31 cellular contexts compared by ENCODE assay signal in genomic region chr17:76086384-76086783, GRCh38. TPM values are rescaled to one million over a fixed set of nuclear protein-coding genes. Genes with fewer than 3 reads are reported as not detected.
DNase-seq lines count a peak whose midpoint lies in the region; ATAC-seq, FAIRE-seq and TF ChIP-seq lines count a peak whose summit lies in the region.
"Had no signal": no experiment of that assay in that cellular context is flagged by ENCODE, and none has a peak within 500 bp of the region (broad histone marks: within the 10 kb centered on the region; RNA-seq: fewer than 3 reads in every experiment).

No MANE protein-coding gene starts in this region.

- FAIRE-seq in kidney (lab: Jason Lieb, UNC), result no peak
- FAIRE-seq: H1, HepG2 had no signal

- peaks cover 5% of the 10 kb centered on the region for H3K4me1 Mint-ChIP-seq in stimulated activated effector memory CD8-positive, alpha-beta T cell treated with anti-CD3 and anti-CD28 coated beads, Interleukin-12 subunit alpha, Interleukin-12 subunit beta, amount 100 ng/mL, for 72 hours

- H3K4me1 ChIP-seq in kidney (ENCODE audit: control insufficient read depth in 1 of 2, insufficient read depth in 1 of 2, low read depth in 1 of 2, low read length in 2 of 2), result no peaks in the 10 kb centered on the region

- H3K4me3 Mint-ChIP-seq in stimulated activated effector memory CD8-positive, alpha-beta T cell treated with anti-CD3 and anti-CD28 coated beads, Interleukin-12 subunit alpha, Interleukin-12 subunit beta, amount 100 ng/mL, for 72 hours, result no peak overlapping the region
- H3K4me3 Mint-ChIP-seq: CD4-positive, alpha-beta T cell had no signal

- TF ChIP-seq CTCF in kidney (IDR thresholded peaks at IDR 0.05; ENCODE audit: borderline replicate concordance, extremely low read depth, insufficient read depth), result no peak

- intact Hi-C loops in kidney (cut with DNase I), result no loop called here

- H3K36me3 Mint-ChIP-seq in stimulated activated effector memory CD8-positive, alpha-beta T cell treated with anti-CD3 and anti-CD28 coated beads, Interleukin-12 subunit alpha, Interleukin-12 subunit beta, amount 100 ng/mL, for 72 hours, result peaks cover 48% of the 10 kb centered on the region

- H3K9me3 Mint-ChIP-seq in stimulated activated effector memory CD8-positive, alpha-beta T cell treated with anti-CD3 and anti-CD28 coated beads, Interleukin-12 subunit alpha, Interleukin-12 subunit beta, amount 100 ng/mL, for 72 hours, result no peaks in the 10 kb centered on the region
- H3K9me3 Mint-ChIP-seq: CD4-positive, alpha-beta T cell had no signal

- no peak overlapping the region for H3K9ac ChIP-seq in kidney (ENCODE audit: low read length in 2 of 2)
- H3K9ac ChIP-seq: BLaER1 treated with 17β-estradiol and CSF1 and Interleukin-3, amounts not matched to agents 10 nM and 100 nM had no signal

- DNase-seq in AG08396 (ENCODE audit: low spot score), result peak; percentile 3
- DNase-seq in GM19238 (ENCODE audit: insufficient read length, low spot score), result peak; percentile 0
- DNase-seq in kidney, result peak; percentile 51
- no peak for DNase-seq in stimulated activated effector memory CD8-positive, alpha-beta T cell treated with anti-CD3 and anti-CD28 coated beads, Interleukin-12 subunit alpha, Interleukin-12 subunit beta, amount 100 ng/mL, for 72 hours (ENCODE audit: low spot score in 2 of 2)
- DNase-seq in NCI-H82 treated with DMSO at 0.1 percent for 48 hours (lab: John Stamatoyannopoulos, UW; ENCODE audit: unreplicated experiment), result no peak
- no peak for DNase-seq in NCI-H526 (lab: John Stamatoyannopoulos, UW)
- DNase-seq: AML-193; CD4-positive, alpha-beta T cell; DMS53; Kasumi-1; MV-4-11; NCI-H1105; NCI-H1436 treated with DMSO at 0.1 percent for 48 hours; NCI-H1930; NCI-H446; NCI-H524 treated with DMSO at 0.1 percent for 48 hours; NCI-H82; PC-9; SHP77; SW 1271 had no signal

- H3K36me3 ChIP-seq in kidney (ENCODE audit: control insufficient read depth in 1 of 2, insufficient read depth in 2 of 2, low read length in 2 of 2), result peaks cover 31 to 43% of the 10 kb centered on the region in 2 donors

- no peak overlapping the region for H3K4me3 ChIP-seq in kidney (ENCODE audit: low read length in 2 of 2)
- H3K4me3 ChIP-seq: BLaER1 treated with 17β-estradiol and CSF1 and Interleukin-3, amounts not matched to agents 10 nM and 100 nM; PC-9 had no signal

- H3K27ac ChIP-seq in kidney (ENCODE audit: low read depth in 2 of 2, low read length in 2 of 2), result no peak overlapping the region
- H3K27ac ChIP-seq: BLaER1 treated with 17β-estradiol and CSF1 and Interleukin-3, amounts not matched to agents 10 nM and 100 nM; PC-9 had no signal

- no peak for ATAC-seq in stimulated activated effector memory CD8-positive, alpha-beta T cell treated with anti-CD3 and anti-CD28 coated beads, Interleukin-12 subunit alpha, Interleukin-12 subunit beta, amount 100 ng/mL, for 72 hours
- ATAC-seq in GM18502 (IDR thresholded peaks at IDR 0.05; ENCODE audit: poor library complexity, unreplicated experiment), result no peak
- ATAC-seq: HCT116, HepG2 had no signal

- H3K27ac Mint-ChIP-seq in stimulated activated effector memory CD8-positive, alpha-beta T cell treated with anti-CD3 and anti-CD28 coated beads, Interleukin-12 subunit alpha, Interleukin-12 subunit beta, amount 100 ng/mL, for 72 hours, result peak overlapping the region; percentile 52
- H3K27ac Mint-ChIP-seq: CD4-positive, alpha-beta T cell had no signal

- no peaks in the 10 kb centered on the region for H3K9me3 ChIP-seq in kidney (ENCODE audit: control insufficient read depth in 1 of 2, low read length in 2 of 2)
- H3K9me3 ChIP-seq: BLaER1 treated with 17β-estradiol and CSF1 and Interleukin-3, amounts not matched to agents 10 nM and 100 nM had no signal

RNA-seq across cellular contexts. Expression of gene ZACN, which starts 7.4 kb away (rescaled TPM):
- total RNA-seq in kidney, result 0.22 TPM
- polyA plus RNA-seq in kidney (ENCODE audit: insufficient read depth, low read depth, low replicate concordance), result not detected
- total RNA-seq: A172, Daoy, G401, HT-29, MCF 10A, PC-9, RPMI7951 had no signal
- polyA plus RNA-seq: H1 had no signal

RNA-seq across cellular contexts. Expression of gene GALR2, which starts 11.8 kb away (rescaled TPM):
- not detected for total RNA-seq in kidney
- not detected for polyA plus RNA-seq in kidney (ENCODE audit: insufficient read depth, low read depth, low replicate concordance)
- total RNA-seq: A172, Daoy, RPMI7951 had no signal

RNA-seq across cellular contexts. Expression of gene SRP68, which starts 14.1 kb away (rescaled TPM):
- 68.1 TPM for total RNA-seq in kidney
- polyA plus RNA-seq in kidney (ENCODE audit: insufficient read depth, low read depth, low replicate concordance), result 52.7 TPM

RNA-seq across cellular contexts. Expression of gene EXOC7, which starts 17.2 kb away (rescaled TPM):
- total RNA-seq in kidney, result 143 TPM
- polyA plus RNA-seq in kidney (ENCODE audit: insufficient read depth, low read depth, low replicate concordance), result 83.2 TPM

RNA-seq across cellular contexts. Expression of gene FOXJ1, which starts 54.7 kb away (rescaled TPM):
- 6.8 TPM for total RNA-seq in kidney
- polyA plus RNA-seq in kidney (ENCODE audit: insufficient read depth, low read depth, low replicate concordance), result 3.4 TPM
- total RNA-seq: A172, Daoy, MCF 10A, RPMI7951 had no signal

Comparison
In these comparisons a context has a peak if more than half of its experiments do, and no peak if none do; other contexts are left out.
1. DNase-seq: peak in AG08396 (single experiment), GM19238 (single experiment) and kidney (single experiment); none in stimulated activated effector memory CD8-positive, alpha-beta T cell treated with anti-CD3 and anti-CD28 coated beads, Interleukin-12 subunit alpha, Interleukin-12 subunit beta, amount 100 ng/mL, for 72 hours (0 of 2), NCI-H82 treated with DMSO at 0.1 percent for 48 hours (single experiment) and NCI-H526 (0 of 2).